1 cellular context compared by ENCODE assay signal in genomic region chr1:53107570-53108322, GRCh38.
TF ChIP-seq lines count a peak whose summit lies in the region.

No MANE protein-coding gene starts in this region.

TF ChIP-seq in HepG2, 621 proteins besides CTCF, POLR2A, EP300 and RAD21 (continued from another document and continues in another):
- TF ChIP-seq FOXP4 (CRISPR knock-in tag; IDR thresholded peaks at IDR 0.05): peak; percentile 97
- TF ChIP-seq SRSF4 (IDR thresholded peaks at IDR 0.05; ENCODE audit: low read depth, low read length, poor library complexity, severe bottlenecking): no peak
- no peak for TF ChIP-seq CC2D1A (CRISPR knock-in tag; IDR thresholded peaks at IDR 0.05)
- 0 out of 2 replicates have a peak, but pooled peaks have one; percentile 13 for TF ChIP-seq ZNF263 (CRISPR knock-in tag; IDR thresholded peaks at IDR 0.05)
- no peak for TF ChIP-seq PCBP1 (IDR thresholded peaks at IDR 0.05; ENCODE audit: borderline replicate concordance, low read depth, low read length)
- TF ChIP-seq SNAPC2 (CRISPR knock-in tag; IDR thresholded peaks at IDR 0.05): no peak
- peak; percentile 79; the same call in 1 of the 2 replicates for TF ChIP-seq BRF2 (CRISPR knock-in tag; IDR thresholded peaks at IDR 0.05)
- TF ChIP-seq PLSCR1 (CRISPR knock-in tag; IDR thresholded peaks at IDR 0.05; ENCODE audit: borderline replicate concordance): no peak
- TF ChIP-seq KLF6 (CRISPR knock-in tag; IDR thresholded peaks at IDR 0.05): peak; percentile 62; the same call in 1 of the 2 replicates
- TF ChIP-seq ZNF407 (CRISPR knock-in tag; IDR thresholded peaks at IDR 0.05; ENCODE audit: not compliant biosample characterization): no peak
- no peak for TF ChIP-seq ZNF720 (CRISPR knock-in tag; IDR thresholded peaks at IDR 0.05)
- TF ChIP-seq IRF2 (CRISPR knock-in tag; IDR thresholded peaks at IDR 0.05): peak; percentile 76; the same call in 1 of the 2 replicates
- TF ChIP-seq DMAP1 (CRISPR knock-in tag; IDR thresholded peaks at IDR 0.05): peak; percentile 40; the same call in 1 of the 2 replicates
- no peak for TF ChIP-seq TCF7L2 (IDR thresholded peaks at IDR 0.05; ENCODE audit: low read depth, low read length)
- TF ChIP-seq RFX5 (IDR thresholded peaks at IDR 0.05; ENCODE audit: low read depth, low read length): no peak
- TF ChIP-seq TAF1 (CRISPR knock-in tag; IDR thresholded peaks at IDR 0.05): peak; percentile 18; the same call in 1 of the 2 replicates
- TF ChIP-seq PRDM15 (CRISPR knock-in tag; IDR thresholded peaks at IDR 0.05): no peak
- no peak for TF ChIP-seq HOXA5 (CRISPR knock-in tag; IDR thresholded peaks at IDR 0.05)
- TF ChIP-seq SP1 (IDR thresholded peaks at IDR 0.05): no peak
- no peak for TF ChIP-seq SP1 (CRISPR knock-in tag; IDR thresholded peaks at IDR 0.05)
- peak; percentile 53 for TF ChIP-seq ASH2L (IDR thresholded peaks at IDR 0.05; ENCODE audit: insufficient read length, low read depth, low read length)
- no peak for TF ChIP-seq ZNF530 (CRISPR knock-in tag; IDR thresholded peaks at IDR 0.05; ENCODE audit: low read depth)
- peak; percentile 73 for TF ChIP-seq FOXP1 (IDR thresholded peaks at IDR 0.05)
- peak; percentile 98 for TF ChIP-seq FOXP1 (CRISPR knock-in tag; IDR thresholded peaks at IDR 0.05)
- no peak for TF ChIP-seq U2AF1 (optimal IDR thresholded peaks at IDR 0.05; ENCODE audit: low read depth, low read length)
- peak; percentile 93; the same call in 1 of the 2 replicates for TF ChIP-seq FOXJ3 (CRISPR knock-in tag; IDR thresholded peaks at IDR 0.05; ENCODE audit: borderline replicate concordance)
- 0 out of 2 replicates have a peak, but pooled peaks have one; percentile 24 for TF ChIP-seq DDIT3 (CRISPR knock-in tag; IDR thresholded peaks at IDR 0.05)
- TF ChIP-seq XRCC5 (optimal IDR thresholded peaks at IDR 0.05; ENCODE audit: low read length): no peak
- TF ChIP-seq PAWR (CRISPR knock-in tag; IDR thresholded peaks at IDR 0.05; ENCODE audit: borderline replicate concordance): no peak
- TF ChIP-seq ZFP37 (CRISPR knock-in tag; IDR thresholded peaks at IDR 0.05; ENCODE audit: borderline replicate concordance): no peak
- TF ChIP-seq THAP7 (CRISPR knock-in tag; IDR thresholded peaks at IDR 0.05): no peak
- TF ChIP-seq RBFOX2 (IDR thresholded peaks at IDR 0.05; ENCODE audit: low read depth, low read length): no peak
- TF ChIP-seq ZNF441 (CRISPR knock-in tag; IDR thresholded peaks at IDR 0.05; ENCODE audit: borderline replicate concordance): peak; percentile 64; the same call in 1 of the 2 replicates
- TF ChIP-seq ZBTB7A (CRISPR knock-in tag; IDR thresholded peaks at IDR 0.05): no peak
- TF ChIP-seq KAT2B (IDR thresholded peaks at IDR 0.05; ENCODE audit: borderline replicate concordance, low read depth, low read length): no peak
- TF ChIP-seq RNF2 (conservative IDR thresholded peaks at IDR 0.05; ENCODE audit: low read depth): 0 out of 2 replicates have a peak, but pooled peaks have one; percentile 27
- TF ChIP-seq POLR2G (IDR thresholded peaks at IDR 0.05; ENCODE audit: low read depth, low read length): no peak
- TF ChIP-seq ARID5B (CRISPR knock-in tag; IDR thresholded peaks at IDR 0.05): peak; percentile 97
- TF ChIP-seq SMAD1 (CRISPR knock-in tag; IDR thresholded peaks at IDR 0.05; ENCODE audit: borderline replicate concordance, low read depth): no peak
